ENCODE assay signal across 8 cellular contexts in the genomic region with DNA sequence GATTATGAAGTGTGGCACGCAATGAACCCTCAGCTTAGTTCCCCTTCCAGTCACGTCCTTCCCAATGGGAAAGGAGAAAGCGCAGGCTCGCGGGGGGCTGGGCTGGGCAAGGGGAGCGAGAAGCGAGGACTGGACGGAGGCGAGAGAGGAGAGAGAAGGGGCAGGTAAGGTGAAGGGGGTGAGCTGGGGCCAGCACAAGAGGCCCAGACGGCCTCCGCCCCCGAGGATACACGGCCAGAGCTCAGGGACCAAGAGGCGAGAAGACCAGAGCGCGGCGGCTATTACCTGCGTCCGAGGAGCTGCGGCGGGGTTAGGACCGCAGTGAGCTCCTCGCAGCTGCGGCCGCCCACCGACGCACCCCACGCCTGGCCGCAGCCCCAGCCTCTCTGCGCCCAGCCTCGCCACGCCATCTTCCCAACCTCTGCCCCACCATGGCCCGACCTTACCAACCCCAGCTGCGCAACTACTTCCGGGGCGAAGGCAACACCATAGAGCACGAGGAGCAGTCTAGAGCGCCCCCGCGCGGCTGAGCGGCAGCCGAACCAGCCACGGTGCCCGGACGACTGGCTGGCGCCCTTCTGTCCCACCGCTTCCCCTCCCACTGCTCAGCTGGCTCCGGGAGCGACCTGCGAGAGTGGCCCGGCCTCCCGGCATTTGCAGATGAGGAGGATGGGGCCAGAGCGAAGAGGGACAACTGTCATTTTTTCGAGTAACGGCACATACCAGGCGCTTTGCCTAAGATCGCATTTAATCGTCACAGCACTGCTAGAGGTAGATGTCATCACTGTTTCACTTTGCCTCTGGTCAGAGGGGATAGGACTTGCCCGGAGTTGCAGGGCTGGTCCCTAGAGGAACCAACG. TPM values are rescaled to one million over a fixed set of nuclear protein-coding genes. Genes with fewer than 3 reads are reported as not detected.
DNase-seq lines count a peak whose midpoint lies in the region; ATAC-seq, FAIRE-seq and TF ChIP-seq lines count a peak whose summit lies in the region.

A gene with protein sequence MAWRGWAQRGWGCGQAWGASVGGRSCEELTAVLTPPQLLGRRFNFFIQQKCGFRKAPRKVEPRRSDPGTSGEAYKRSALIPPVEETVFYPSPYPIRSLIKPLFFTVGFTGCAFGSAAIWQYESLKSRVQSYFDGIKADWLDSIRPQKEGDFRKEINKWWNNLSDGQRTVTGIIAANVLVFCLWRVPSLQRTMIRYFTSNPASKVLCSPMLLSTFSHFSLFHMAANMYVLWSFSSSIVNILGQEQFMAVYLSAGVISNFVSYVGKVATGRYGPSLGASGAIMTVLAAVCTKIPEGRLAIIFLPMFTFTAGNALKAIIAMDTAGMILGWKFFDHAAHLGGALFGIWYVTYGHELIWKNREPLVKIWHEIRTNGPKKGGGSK (minus strand): TSS at position 444 of the 860 bp plus-strand sequence. CDS start 34 bp downstream, at position 410.

- no peaks in the 10 kb centered on the region for H3K9me3 ChIP-seq in heart right ventricle
- H3K9me3 ChIP-seq in upper lobe of right lung: no peaks in the 10 kb centered on the region

- H3K36me3 ChIP-seq in heart right ventricle: peaks cover 0 to 11% (median 0%) of the 10 kb centered on the region in 9 donors
- peaks cover 5% of the 10 kb centered on the region for H3K36me3 ChIP-seq in upper lobe of right lung

- DNase-seq in GM12891 (ENCODE audit: insufficient read length, low spot score) (peak; percentile 93), NCI-H1436 (lab: John Stamatoyannopoulos, UW) (peak; percentile 93), T follicular helper cell (ENCODE audit: low read depth) (peak; percentile 94), heart right ventricle (peak; percentile 96 to 97), posterior vena cava (ENCODE audit: low spot score) (peak; percentile 99), upper lobe of right lung (peak; percentile 98)

- intact Hi-C loops in heart right ventricle (cut with DNase I) (loop anchor here in 3 of 10 donors (2.0 to 10.0 kb wide), 3 partner anchors 250 to 420 kb away; a partner anchor contains a TSS), posterior vena cava (cut with DNase I) (no loop called here), upper lobe of right lung (cut with DNase I) (no loop called here)

- H3K4me3 ChIP-seq in heart right ventricle (peak within 1 kb of the TSS; percentile 79 to 99 (median 90)), upper lobe of right lung (peak within 1 kb of the TSS; percentile 90)

- peak; percentile 93 for FAIRE-seq in GM12891 (lab: Jason Lieb, UNC)

- peak; percentile 89 for TF ChIP-seq POLR2A in GM12891 (IDR thresholded peaks at IDR 0.05; ENCODE audit: low read depth, low read length)

- ATAC-seq in HG02840 (IDR thresholded peaks at IDR 0.05; ENCODE audit: low FRiP score, unreplicated experiment) (peak; percentile 99), heart right ventricle (peak; percentile 99 to 100 (median 100)), upper lobe of right lung (peak; percentile 100)

- H3K4me1 ChIP-seq in heart right ventricle: peaks cover 0 to 41% (median 25%) of the 10 kb centered on the region in 9 donors
- peaks cover 19% of the 10 kb centered on the region for H3K4me1 ChIP-seq in upper lobe of right lung

- no peaks in the 10 kb centered on the region for H3K27me3 ChIP-seq in heart right ventricle
- no peaks in the 10 kb centered on the region for H3K27me3 ChIP-seq in upper lobe of right lung

- TF ChIP-seq CTCF in heart right ventricle (IDR thresholded peaks at IDR 0.05): peak; percentile 84 to 99 (median 96)
- peak; percentile 97 for TF ChIP-seq CTCF in upper lobe of right lung (IDR thresholded peaks at IDR 0.05)

- 0% methylated on average over 54 to 61 of the region's 61 CpGs for WGBS in adipose tissue, 3 donors
- 0% methylated on average over 61 of the region's 61 CpGs for WGBS in heart right ventricle, 2 donors

- H3K27ac ChIP-seq in adipose tissue (ENCODE audit: low read depth, low read length): no peak within 1 kb of the TSS
- H3K27ac ChIP-seq in heart right ventricle: peak within 1 kb of the TSS in 9 of 10 donors; percentile 75 to 95 (median 84)
- peak within 1 kb of the TSS; percentile 84 for H3K27ac ChIP-seq in upper lobe of right lung

TF ChIP-seq in GM12891, 5 proteins besides CTCF, POLR2A, EP300 and RAD21:
- TF ChIP-seq POLR2AphosphoS5 (IDR thresholded peaks at IDR 0.05; ENCODE audit: low read depth, low read length) (peak; percentile 90), SPI1 (IDR thresholded peaks at IDR 0.05; ENCODE audit: low read depth, low read length) (peak; percentile 30; the same call in 1 of the 2 replicates), PAX5 (IDR thresholded peaks at IDR 0.05; ENCODE audit: insufficient read depth, low read length, severe bottlenecking) (no peak), TAF1 (IDR thresholded peaks at IDR 0.05; ENCODE audit: low read depth, low read length) (peak; percentile 91), POU2F2 (IDR thresholded peaks at IDR 0.05; ENCODE audit: low read depth, low read length) (peak; percentile 62; the same call in 1 of the 2 replicates)

RNA-seq across cellular contexts. Expression of the gene that starts here (rescaled TPM):
- polyA plus RNA-seq in GM12891 (2012; ENCODE audit: low read depth, missing spikeins): 42.9 TPM
- polyA plus RNA-seq in adipose tissue (10 to 100 TPM; 34.8 to 60.8 (median 47.5) TPM), heart right ventricle (100 to 1,000 TPM in 1 of 2 donors, 10 to 100 TPM in 1; 45.8 to 113 TPM)
- total RNA-seq in heart right ventricle (10 to 100 TPM; 52.7 to 70.6 (median 60.7) TPM), posterior vena cava (10 to 100 TPM; 57.8 to 60.7 TPM), upper lobe of right lung (44.8 TPM)
